Comparison of ENCODE assay signal across 8 cellular contexts in the genomic region with DNA sequence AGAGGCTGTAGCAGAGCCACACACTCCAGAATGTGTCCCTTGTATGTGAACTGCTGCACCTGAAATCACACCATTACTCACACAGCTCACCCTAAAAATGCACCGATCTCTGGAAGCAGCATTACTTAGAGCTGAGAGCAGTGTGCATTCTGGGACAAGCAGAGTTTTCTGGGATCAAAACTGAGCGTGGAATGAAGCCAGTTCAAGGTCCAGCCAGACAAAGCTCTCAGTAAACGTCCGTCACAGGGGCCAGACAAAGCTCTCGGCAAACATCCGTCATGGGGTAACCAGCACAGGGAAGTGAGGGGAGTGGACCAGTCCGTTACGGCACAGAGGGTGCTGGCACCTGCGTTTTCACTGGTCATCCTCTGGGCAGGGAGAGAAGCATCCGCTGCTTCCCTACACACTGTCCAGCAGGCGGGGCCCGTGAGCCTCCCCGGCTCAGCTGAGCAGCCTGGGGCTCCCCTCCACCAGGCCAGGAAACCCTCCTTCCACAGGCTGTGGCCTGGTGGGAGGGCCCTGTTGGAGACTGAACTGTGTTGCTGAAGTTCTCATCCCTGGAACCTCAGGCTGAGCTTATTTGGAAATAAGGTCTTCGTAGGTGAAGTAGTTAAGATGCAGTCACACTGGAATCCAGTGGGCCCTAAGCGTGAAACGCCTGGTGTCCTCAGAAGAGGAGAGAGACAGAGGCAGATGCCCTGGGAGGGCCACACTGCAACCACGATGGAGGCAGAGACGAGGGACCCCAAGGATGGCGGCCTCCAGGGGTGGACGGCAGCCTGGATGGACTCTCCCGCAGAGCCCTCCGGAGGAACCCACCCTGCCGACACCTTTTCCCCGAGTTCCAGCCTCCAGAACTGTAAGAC.
DNase-seq lines count a peak whose midpoint lies in the region; ATAC-seq and TF ChIP-seq lines count a peak whose summit lies in the region.

No MANE protein-coding gene starts in this region.

- H3K36me3 ChIP-seq in body of pancreas (replicated peaks in 1 of 2; ENCODE audit: insufficient read depth in 1 of 2, low read depth in 2 of 2), result no peaks in the 10 kb centered on the region

- H3K4me3 ChIP-seq in body of pancreas (no peak overlapping the region), foreskin fibroblast (ENCODE audit: low read depth in 1 of 2, low read length in 2 of 2) (no peak overlapping the region)

- ATAC-seq in body of pancreas, result peak; percentile 24
- ATAC-seq in HG03442 (IDR thresholded peaks at IDR 0.05; ENCODE audit: unreplicated experiment), result no peak
- ATAC-seq in HG02623 (IDR thresholded peaks at IDR 0.05; ENCODE audit: unreplicated experiment), result no peak

- H3K27me3 Mint-ChIP-seq in nephron (ENCODE audit: low read depth), result peaks cover 31% of the 10 kb centered on the region

- no peak overlapping the region for H3K27ac Mint-ChIP-seq in nephron

- H3K4me1 Mint-ChIP-seq in nephron, result peaks cover 39% of the 10 kb centered on the region

- H3K4me3 Mint-ChIP-seq in nephron, result no peak overlapping the region

- WGBS in body of pancreas, 2 donors, result 38 to 42% methylated on average over 22 to 24 of the region's 24 CpGs

- intact Hi-C loops in body of pancreas (cut with DNase I), result no loop called here

- no peaks in the 10 kb centered on the region for H3K36me3 Mint-ChIP-seq in nephron (ENCODE audit: low read depth)

- H3K9me3 Mint-ChIP-seq in nephron, result no peaks in the 10 kb centered on the region

- no peak for TF ChIP-seq POLR2A in body of pancreas (IDR thresholded peaks at IDR 0.05)

- no peaks in the 10 kb centered on the region for H3K9me3 ChIP-seq in body of pancreas

- peak; percentile 51 for DNase-seq in COLO829 (ENCODE audit: low spot score)
- DNase-seq in HT-29 (ENCODE audit: low spot score), result peak; percentile 32
- DNase-seq in body of pancreas, result peak in 1 of 4 donors; percentile 28
- no peak for DNase-seq in foreskin fibroblast
- no peak for DNase-seq in GM03348 (ENCODE audit: low spot score)

- no peaks in the 10 kb centered on the region for H3K27me3 ChIP-seq in body of pancreas

- H3K27ac ChIP-seq in body of pancreas, result no peak overlapping the region

- TF ChIP-seq CTCF in body of pancreas (IDR thresholded peaks at IDR 0.05) (peak in 6 of 7 experiments; percentile 17 to 38 (median 26)), nephron (IDR thresholded peaks at IDR 0.05; ENCODE audit: unreplicated experiment in 3 of 3) (peak; percentile 41 to 55 (median 45)), foreskin fibroblast (IDR thresholded peaks at IDR 0.05; ENCODE audit: low read depth, low read length) (no peak)

- H3K4me1 ChIP-seq in body of pancreas, result no peaks in the 10 kb centered on the region

Comparison
In these comparisons a context has a peak if more than half of its experiments do, and no peak if none do; other contexts are left out.
1. DNase-seq: peak in COLO829 (single experiment) and HT-29 (single experiment); none in foreskin fibroblast (0 of 2) and GM03348 (single experiment).